Comparison of ENCODE assay signal across 8 cellular contexts in the genomic region with DNA sequence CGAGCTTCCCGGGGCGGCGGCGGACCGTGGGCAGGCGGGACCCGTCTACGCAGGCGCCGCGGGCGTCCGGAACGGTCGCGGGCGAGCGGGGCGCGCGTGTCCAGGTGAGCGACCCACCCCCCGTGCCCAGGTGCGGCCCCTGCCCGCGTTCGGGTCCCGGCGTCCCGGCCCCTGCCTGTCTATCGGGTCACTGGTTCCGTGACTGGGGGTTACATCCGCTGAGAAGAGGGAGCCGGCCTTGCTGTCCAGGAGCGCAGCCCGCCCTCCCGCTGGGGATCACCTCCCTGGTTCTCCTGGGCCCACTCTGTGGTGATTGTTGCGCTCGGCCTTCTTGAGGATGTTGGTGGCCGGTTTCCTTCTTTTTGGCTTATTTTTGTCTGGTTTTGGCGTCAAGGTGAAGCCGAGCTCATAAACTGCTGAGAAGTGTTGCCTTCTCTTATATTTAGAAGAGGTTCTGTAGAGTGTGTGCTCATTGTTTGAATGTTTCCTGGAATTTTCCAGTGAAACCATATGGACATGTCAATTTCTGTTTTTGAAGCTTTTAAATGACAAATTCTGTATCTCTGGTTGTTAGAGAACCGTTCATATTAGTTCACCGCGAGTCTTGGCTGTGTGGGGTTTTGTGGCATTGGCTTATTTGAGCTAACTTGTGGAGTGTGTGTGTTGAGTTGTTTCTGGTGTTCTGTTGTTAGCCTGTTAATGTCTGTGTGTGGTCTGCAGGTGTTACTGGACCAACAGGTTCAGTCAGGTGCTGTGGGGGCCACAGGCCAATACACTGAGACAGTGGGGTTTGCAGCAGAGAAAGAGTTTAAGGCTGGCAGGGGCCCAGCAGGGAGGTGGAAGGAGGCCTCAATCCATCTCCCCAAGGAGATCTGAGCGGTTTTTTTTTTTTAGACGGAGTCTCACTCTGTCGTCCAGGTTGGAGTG. TPM values are rescaled to one million over a fixed set of nuclear protein-coding genes. Genes with fewer than 3 reads are reported as not detected.
DNase-seq lines count a peak whose midpoint lies in the region; ATAC-seq, FAIRE-seq and TF ChIP-seq lines count a peak whose summit lies in the region.

No MANE protein-coding gene starts in this region.

- H3K79me2 ChIP-seq in H1 (ENCODE audit: control insufficient read depth in 1 of 2, insufficient read depth in 2 of 2, low read length in 2 of 2): peaks cover 13 to 53% of the 10 kb centered on the region in 2 experiments

- H3K9me3 ChIP-seq in RWPE2 (ENCODE audit: severe bottlenecking) (peaks cover 9% of the 10 kb centered on the region), H1 (ENCODE audit: insufficient read depth in 2 of 2, low read depth in 1 of 2, low read length in 1 of 2) (no peaks in the 10 kb centered on the region)

- no peak for TF ChIP-seq RAD21 in H1 (IDR thresholded peaks at IDR 0.05 in 1 of 2, conservative IDR thresholded peaks at IDR 0.05 in 1 of 2; ENCODE audit: low read depth in 2 of 2, low read length in 2 of 2)

- H3K23me2 ChIP-seq in H1 (ENCODE audit: low read depth, low read length): peaks cover 5% of the 10 kb centered on the region; the same call in 1 of the 2 replicates

- no peak overlapping the region for H3K56ac ChIP-seq in H1 (replicated peaks; ENCODE audit: insufficient read length, low read depth, low read length)

- DNase-seq in AG08396 (ENCODE audit: low spot score): peak; percentile 49
- DNase-seq in RWPE2 (ENCODE audit: low spot score): peak; percentile 73
- peak in 1 of 2 experiments; percentile 63 for DNase-seq in H1 (ENCODE audit: low read depth in 1 of 2, low spot score in 2 of 2)
- peak in 1 of 2 experiments; percentile 51 for DNase-seq in mesothelial cell of epicardium (ENCODE audit: low spot score in 2 of 2, unreplicated experiment in 2 of 2)
- no peak for DNase-seq in HuH-7 (ENCODE audit: low spot score)
- no peak for DNase-seq in hippocampal formation (lab: John Stamatoyannopoulos, UW)

- H3K4me1 ChIP-seq in RWPE2 (ENCODE audit: insufficient read depth, poor library complexity, severe bottlenecking): peaks cover 5% of the 10 kb centered on the region
- peaks cover 0 to 2% (median under 1%) of the 10 kb centered on the region in 4 experiments; a peak in 4 of 7 replicates for H3K4me1 ChIP-seq in H1 (replicated peaks in 1 of 4; ENCODE audit: control insufficient read depth in 3 of 4, insufficient read depth in 4 of 4, low read length in 3 of 4)

- POLR2A ChIA-PET in H1 (lab: Charles Lee; ENCODE audit: partially characterized antibody): interaction anchor here (1.3 to 1.6 kb wide), 3 partner anchors 10 to 257 kb away, joined by 3 to 5 read pairs (median 3); no protein-coding TSS in a partner anchor

- H3K27me3 Mint-ChIP-seq in mesothelial cell of epicardium (ENCODE audit: low read depth): peaks cover 2% of the 10 kb centered on the region

- H3K4me3 Mint-ChIP-seq in mesothelial cell of epicardium: peak overlapping the region; percentile 91

- no peak overlapping the region for H2BK120ac ChIP-seq in H1 (replicated peaks; ENCODE audit: low read depth, low read length)

- H3K36me3 Mint-ChIP-seq in mesothelial cell of epicardium: peaks cover 25% of the 10 kb centered on the region

- peak overlapping the region; percentile 46; the same call in 1 of the 2 replicates for H2BK15ac ChIP-seq in H1 (ENCODE audit: low read length)

- H3K9ac ChIP-seq in H1 (replicated peaks in 1 of 4; ENCODE audit: extremely low read depth in 1 of 4, low read depth in 3 of 4, low read length in 3 of 4): peak overlapping the region; percentile 24 to 90 (median 67)

- H2BK12ac ChIP-seq in H1 (ENCODE audit: low read depth, low read length): 0 out of 2 replicates have a peak overlapping the region, but pooled peaks have one; percentile 60

- H2AFZ ChIP-seq in H1 (ENCODE audit: low read length): no peak overlapping the region

- peak overlapping the region; percentile 80; the same call in 1 of the 2 replicates for H4K8ac ChIP-seq in H1 (ENCODE audit: extremely low read depth, insufficient read depth, low read length)

- H2BK20ac ChIP-seq in H1 (ENCODE audit: low read length): no peak overlapping the region

- peak overlapping the region; percentile 79 for H3K4me3 ChIP-seq in RWPE2 (ENCODE audit: severe bottlenecking)
- peak overlapping the region; percentile 77 to 90 (median 80) for H3K4me3 ChIP-seq in H1 (ENCODE audit: extremely low read depth in 1 of 4, insufficient read depth in 2 of 4, low read depth in 3 of 4, low read length in 4 of 4)

- peaks cover 12% of the 10 kb centered on the region for H3K79me1 ChIP-seq in H1 (ENCODE audit: low read depth, low read length)

- H4K91ac ChIP-seq in H1 (replicated peaks; ENCODE audit: insufficient read length, low read length): no peak overlapping the region

- CTCF ChIA-PET in H1 (lab: Charles Lee; ENCODE audit: partially characterized antibody): interaction anchor here (1.1 to 1.5 kb wide), 3 partner anchors 10 to 165 kb away, joined by 3 to 4 read pairs (median 4); no protein-coding TSS in a partner anchor

- no peak overlapping the region for H3K18ac ChIP-seq in H1 (ENCODE audit: extremely low read depth, low read length)

- H3K23ac ChIP-seq in H1 (ENCODE audit: insufficient read length): no peak overlapping the region

- no peak overlapping the region for H4K5ac ChIP-seq in H1 (ENCODE audit: insufficient read length, low read depth, low read length)

- TF ChIP-seq CTCF in RWPE2 (IDR thresholded peaks at IDR 0.05; ENCODE audit: poor library complexity, severe bottlenecking) (no peak), H1 (IDR thresholded peaks at IDR 0.05; ENCODE audit: control extremely low read depth in 1 of 3, insufficient read depth in 1 of 3, low read depth in 1 of 3, low read length in 3 of 3) (no peak), mesothelial cell of epicardium (IDR thresholded peaks at IDR 0.05; ENCODE audit: unreplicated experiment) (no peak)

- no peak for FAIRE-seq in H1 (lab: Jason Lieb, UNC)

- peaks cover 31% of the 10 kb centered on the region for H3K36me3 ChIP-seq in RWPE2 (ENCODE audit: low read depth)
- H3K36me3 ChIP-seq in H1 (ENCODE audit: control insufficient read depth in 2 of 4, insufficient read depth in 4 of 4, low read length in 3 of 4): no peaks in the 10 kb centered on the region; a peak in 1 of 8 replicates

- peak; percentile 23 for ATAC-seq in GM18861 (IDR thresholded peaks at IDR 0.05; ENCODE audit: unreplicated experiment)
- peak; percentile 33 for ATAC-seq in HG03064 (IDR thresholded peaks at IDR 0.05; ENCODE audit: low read depth, unreplicated experiment)
- ATAC-seq in RWPE2 (ENCODE audit: low read depth): peak; percentile 46

- 35% methylated on average over 15 of the region's 49 CpGs; no CpG with 5 or more reads in 1 of the 2 experiments for WGBS in H1 (ENCODE audit: extremely low coverage in 1 of 2, insufficient coverage in 1 of 2, insufficient read length in 1 of 2, insufficient replicate concordance in 2 of 2, low coverage in 1 of 2, low lambda C conversion rate in 2 of 2, missing lambda C conversion rate in 1 of 2), 2 experiments

- H2AK5ac ChIP-seq in H1 (ENCODE audit: low read depth, low read length): 0 out of 2 replicates have a peak overlapping the region, but pooled peaks have one; percentile 80

- H3K27ac ChIP-seq in RWPE2 (ENCODE audit: poor library complexity, severe bottlenecking) (peak overlapping the region; percentile 51), H1 (ENCODE audit: low read depth, low read length) (no peak overlapping the region)

- no peak overlapping the region for H3K14ac ChIP-seq in H1 (ENCODE audit: insufficient read length)

- H3K4me1 Mint-ChIP-seq in mesothelial cell of epicardium: peaks cover 16% of the 10 kb centered on the region

- H3K9me3 Mint-ChIP-seq in mesothelial cell of epicardium: peaks cover 21% of the 10 kb centered on the region

- H3K27me3 ChIP-seq in RWPE2 (ENCODE audit: insufficient read depth, poor library complexity, severe bottlenecking): no peaks in the 10 kb centered on the region
- peaks cover 0 to 2% (median 0%) of the 10 kb centered on the region in 4 experiments; a peak in 1 of 7 replicates for H3K27me3 ChIP-seq in H1 (replicated peaks in 1 of 4; ENCODE audit: control insufficient read depth in 3 of 4, extremely low read depth in 1 of 4, insufficient read depth in 3 of 4, low read length in 3 of 4)

- peak overlapping the region; percentile 60 to 69 for H3K4me2 ChIP-seq in H1 (ENCODE audit: insufficient read depth in 1 of 2, low read depth in 2 of 2, low read length in 2 of 2)

- no peak for TF ChIP-seq EP300 in H1 (IDR thresholded peaks at IDR 0.05; ENCODE audit: borderline replicate concordance in 1 of 2, low read depth in 2 of 2, low read length in 2 of 2)

- peaks cover 0 to 23% of the 10 kb centered on the region in 2 experiments for H4K20me1 ChIP-seq in H1 (replicated peaks in 1 of 2; ENCODE audit: control insufficient read depth in 1 of 2, insufficient read depth in 2 of 2, low read length in 2 of 2)

- peak overlapping the region; percentile 89 for H3K27ac Mint-ChIP-seq in mesothelial cell of epicardium

- no peak overlapping the region for H2BK5ac ChIP-seq in H1 (ENCODE audit: low read depth, low read length)

- H3K4ac ChIP-seq in H1 (replicated peaks; ENCODE audit: insufficient read length, low read depth, low read length): no peak overlapping the region

- TF ChIP-seq POLR2A in H1 (IDR thresholded peaks at IDR 0.05; ENCODE audit: control extremely low read depth in 1 of 2, low read depth in 2 of 2, low read length in 2 of 2): no peak

TF ChIP-seq in H1, 55 proteins besides CTCF, POLR2A, EP300 and RAD21:
- TF ChIP-seq SAP30 (IDR thresholded peaks at IDR 0.05; ENCODE audit: insufficient read depth, insufficient replicate concordance, low read length) (no peak), NRF1 (IDR thresholded peaks at IDR 0.05; ENCODE audit: low read depth, low read length) (no peak), KDM4A (IDR thresholded peaks at IDR 0.05; ENCODE audit: low read depth, low read length, severe bottlenecking) (peak; percentile 81), SIN3A (conservative IDR thresholded peaks at IDR 0.05 in 1 of 2, IDR thresholded peaks at IDR 0.05 in 1 of 2; ENCODE audit: low read depth in 1 of 2, low read length in 2 of 2) (0 out of 4 replicates have a peak, but pooled peaks of 1 of the 2 experiments have one; percentile 6), PHF8 (conservative IDR thresholded peaks at IDR 0.05; ENCODE audit: low read depth, low read length) (0 out of 2 replicates have a peak, but pooled peaks have one; percentile 24)

RNA-seq across cellular contexts. Expression of a gene that starts 0.6 kb away (rescaled TPM):
- total RNA-seq in H1 (2021; fragmentation: NEBNext Ultra II Directional; extraction: Animal tissue kit (Norgen Biotek cat#: 25700)): 18.9 and 19.6 TPM in 2 replicates
- polyA plus RNA-seq in H1 (2011; rRNA removed): 13.1 and 13.2 TPM in 2 replicates
- polyA plus RNA-seq in H1 (2011; cell fraction: cytosol; rRNA removed): 14.2 TPM
- 25.1 TPM for polyA plus RNA-seq in H1 (2011; cell fraction: nucleus; rRNA removed)
- polyA plus RNA-seq in H1 (2012, experiment 1 of 2): 10.9 to 14.7 TPM (median 13.0 TPM) in 4 replicates
- 6.4 TPM for polyA plus RNA-seq in H1 (2012, experiment 2 of 2)
- polyA plus RNA-seq in H1 (2013, experiment 1 of 2): 5.8 TPM
- polyA plus RNA-seq in H1 (2013, experiment 2 of 2): 5.2 TPM
- 26.8 and 27.2 TPM in 2 replicates for polyA minus RNA-seq in H1 (2011; rRNA and poly(A)+ RNA removed)
- polyA minus RNA-seq in H1 (2011; cell fraction: cytosol; rRNA and poly(A)+ RNA removed): 17.0 TPM
- 38.5 TPM for polyA minus RNA-seq in H1 (2011; cell fraction: nucleus; rRNA and poly(A)+ RNA removed)
- 20.1 to 21.7 TPM (median 20.3 TPM) in 3 replicates for total RNA-seq in mesothelial cell of epicardium

Comparison
In these comparisons a context has a peak if more than half of its experiments do, and no peak if none do; other contexts are left out.
1. DNase-seq: peak in AG08396 (single experiment) and RWPE2 (single experiment); none in HuH-7 (single experiment) and hippocampal formation (0 of 2).
2. Peak in every context shown above with its lines, with median percentiles within 50 percentile points of each other: ATAC-seq.